In genomic region chr15:98682992-98683701, GRCh38 we compare ENCODE assay signal across 14 cellular contexts. TPM values are rescaled to one million over a fixed set of nuclear protein-coding genes. Genes with fewer than 3 reads are reported as not detected.
DNase-seq lines count a peak whose midpoint lies in the region; ATAC-seq, FAIRE-seq and TF ChIP-seq lines count a peak whose summit lies in the region.
"Had no signal": no experiment of that assay in that cellular context is flagged by ENCODE, and none has a peak within 500 bp of the region (broad histone marks: within the 10 kb centered on the region; RNA-seq: fewer than 3 reads in every experiment).

No MANE protein-coding gene starts in this region.

- no peak for DNase-seq in A549 (ENCODE audit: low read depth in 1 of 2, low spot score in 1 of 2)
- peak in 1 of 2 experiments; percentile 14 for DNase-seq in HL-60 (ENCODE audit: low read depth in 1 of 2, low spot score in 1 of 2)
- DNase-seq in dedifferentiated amniotic fluid mesenchymal stem cell (ENCODE audit: extremely low spot score), result peak; percentile 66
- DNase-seq in GM12891 (ENCODE audit: insufficient read length, low spot score), result no peak
- DNase-seq: activated naive CD8-positive, alpha-beta T cell treated with anti-CD3 and anti-CD28 coated beads for 36 hours; NCI-H526 had no signal

- CTCF ChIA-PET in A549 (lab: Yijun Ruan, JAX), result interaction anchor here (1.0 to 2.1 kb wide), 7 partner anchors 9 to 394 kb away, joined by 3 to 9 read pairs (median 5); no protein-coding TSS in a partner anchor

- H3K27me3 ChIP-seq in HL-60 (ENCODE audit: insufficient read depth, poor library complexity, severe bottlenecking), result no peaks in the 10 kb centered on the region
- no peaks in the 10 kb centered on the region for H3K27me3 ChIP-seq in muscle layer of duodenum (ENCODE audit: low read depth, low read length)

- H3K27ac ChIP-seq in A549 (peak overlapping the region in 1 of 2 experiments; percentile 24; a peak in 2 of 6 replicates), HL-60 (replicated peaks) (peak overlapping the region; percentile 77), muscle layer of duodenum (ENCODE audit: low read length) (peak overlapping the region; percentile 65)
- H3K27ac ChIP-seq: C4-2B, parathyroid adenoma had no signal

- H3K36me3 ChIP-seq in muscle layer of duodenum (ENCODE audit: control insufficient read depth in 1 of 2, insufficient read depth in 2 of 2, low read length in 2 of 2), result no peaks in the 10 kb centered on the region

- POLR2A ChIA-PET in A549 (lab: Yijun Ruan, JAX), result no interaction called here

- 62% methylated on average over 9 of the region's 9 CpGs for WGBS in A549 (ENCODE audit: missing lambda C conversion rate)

- TF ChIP-seq RAD21 in A549 (conservative IDR thresholded peaks at IDR 0.05 in 1 of 2, IDR thresholded peaks at IDR 0.05 in 1 of 2), result no peak

- H3K4me3 ChIP-seq in A549 (no peak overlapping the region), HL-60 (replicated peaks; ENCODE audit: insufficient read depth, low read length) (no peak overlapping the region), muscle layer of duodenum (ENCODE audit: low read depth in 1 of 2, low read length in 2 of 2) (no peak overlapping the region)

- ATAC-seq in A549, result peak; percentile 7 to 12; a peak in 2 of 6 replicates
- ATAC-seq in HG02759 (IDR thresholded peaks at IDR 0.05; ENCODE audit: unreplicated experiment), result no peak
- ATAC-seq in HG02623 (IDR thresholded peaks at IDR 0.05; ENCODE audit: unreplicated experiment), result no peak
- ATAC-seq in GM18502 (IDR thresholded peaks at IDR 0.05; ENCODE audit: poor library complexity, unreplicated experiment), result no peak

- H3K9me3 ChIP-seq in A549 (no peaks in the 10 kb centered on the region), muscle layer of duodenum (ENCODE audit: control insufficient read depth in 1 of 2, low read length in 2 of 2) (no peaks in the 10 kb centered on the region)

- peaks cover 80% of the 10 kb centered on the region for H3K4me1 ChIP-seq in A549
- peaks cover 0 to 45% of the 10 kb centered on the region in 2 donors for H3K4me1 ChIP-seq in muscle layer of duodenum (ENCODE audit: control insufficient read depth in 1 of 2, insufficient read depth in 2 of 2, low read length in 2 of 2)
- H3K4me1 ChIP-seq: parathyroid adenoma had no signal

- no peak for TF ChIP-seq CTCF in A549 (IDR thresholded peaks at IDR 0.05)
- TF ChIP-seq CTCF in HL-60 (IDR thresholded peaks at IDR 0.05; ENCODE audit: insufficient read depth, low read length), result no peak

- no peak for TF ChIP-seq EP300 in A549 (IDR thresholded peaks at IDR 0.05)

- TF ChIP-seq POLR2A in A549 (IDR thresholded peaks at IDR 0.05; ENCODE audit: low read length) (no peak), GM12891 (IDR thresholded peaks at IDR 0.05; ENCODE audit: low read depth, low read length) (no peak)

- no peak for FAIRE-seq in A549 (lab: Jason Lieb, UNC)
- FAIRE-seq in GM12891 (lab: Jason Lieb, UNC), result no peak
- FAIRE-seq: endothelial cell of umbilical vein, islet of Langerhans had no signal

- H3K4me2 ChIP-seq in A549, result peak overlapping the region; percentile 49

TF ChIP-seq in A549, 52 proteins besides CTCF, POLR2A, EP300 and RAD21 (continues in another document):
- no peak for TF ChIP-seq JUN (IDR thresholded peaks at IDR 0.05)
- no peak for TF ChIP-seq PHF8 (IDR thresholded peaks at IDR 0.05; ENCODE audit: borderline replicate concordance, low read depth)
- no peak for TF ChIP-seq ESRRA (IDR thresholded peaks at IDR 0.05; ENCODE audit: borderline replicate concordance, low read length)
- no peak for TF ChIP-seq RARB (CRISPR knock-in tag; IDR thresholded peaks at IDR 0.05)
- no peak for TF ChIP-seq HDAC2 (IDR thresholded peaks at IDR 0.05)
- TF ChIP-seq HMGXB4 (CRISPR knock-in tag; IDR thresholded peaks at IDR 0.05; ENCODE audit: borderline replicate concordance), result no peak
- TF ChIP-seq FOXS1 (CRISPR knock-in tag; IDR thresholded peaks at IDR 0.05), result no peak
- TF ChIP-seq JUNB (IDR thresholded peaks at IDR 0.05), result no peak
- no peak for TF ChIP-seq EHF (CRISPR knock-in tag; IDR thresholded peaks at IDR 0.05)
- no peak for TF ChIP-seq KDM5A (IDR thresholded peaks at IDR 0.05)
- TF ChIP-seq EHMT2 (IDR thresholded peaks at IDR 0.05; ENCODE audit: low read depth), result no peak
- TF ChIP-seq FOSL2 (IDR thresholded peaks at IDR 0.05), result no peak
- no peak for TF ChIP-seq FOSL2 (CRISPR knock-in tag; IDR thresholded peaks at IDR 0.05)
- no peak for TF ChIP-seq ATOH8 (CRISPR knock-in tag; IDR thresholded peaks at IDR 0.05; ENCODE audit: low read depth)
- no peak for TF ChIP-seq HES2 (IDR thresholded peaks at IDR 0.05)
- TF ChIP-seq ZFP36 (IDR thresholded peaks at IDR 0.05; ENCODE audit: borderline replicate concordance, partially characterized antibody), result no peak

TF ChIP-seq in GM12891, 5 proteins besides CTCF, POLR2A, EP300 and RAD21:
- TF ChIP-seq POLR2AphosphoS5 (IDR thresholded peaks at IDR 0.05; ENCODE audit: low read depth, low read length), result no peak
- TF ChIP-seq PAX5 (IDR thresholded peaks at IDR 0.05; ENCODE audit: insufficient read depth, low read length, severe bottlenecking), result no peak
- no peak for TF ChIP-seq TAF1 (IDR thresholded peaks at IDR 0.05; ENCODE audit: low read depth, low read length)
- no peak for TF ChIP-seq SPI1 (IDR thresholded peaks at IDR 0.05; ENCODE audit: low read depth, low read length)
- no peak for TF ChIP-seq POU2F2 (IDR thresholded peaks at IDR 0.05; ENCODE audit: low read depth, low read length)
TF ChIP-seq in GM12891: peak in this region for 0.

RNA-seq across cellular contexts. Expression of gene IGF1R, which starts 34.8 kb away (rescaled TPM):
- polyA plus RNA-seq in A549 (2011; rRNA removed) (69.5 and 117 TPM in 2 replicates), A549 (2017; fragmentation: RNase III; extraction: RNeasy Plus Mini Kit Qiagen cat#74134 plus additional on column Dnase treatment) (38.5 to 48.4 TPM (median 42.6 TPM) in 3 replicates)
- 53.7 and 64.5 TPM in 2 replicates for polyA plus RNA-seq in A549 (2012; cell fraction: cytosol; rRNA removed)
- 140 and 145 TPM in 2 replicates for polyA plus RNA-seq in A549 (2012; cell fraction: nucleus; rRNA removed)
- 348 and 449 TPM in 2 replicates for polyA minus RNA-seq in A549 (2011; rRNA and poly(A)+ RNA removed)
- polyA plus RNA-seq in GM12891 (2012; ENCODE audit: low read depth, missing spikeins), result 0.89 TPM

Comparison
In these comparisons a context has a peak if more than half of its experiments do, and no peak if none do; other contexts are left out.
1. ATAC-seq: peak in A549 (2 of 2); none in HG02759 (single experiment), HG02623 (single experiment) and GM18502 (single experiment).